ENCODE assay signal across 28 cellular contexts in the genomic region with DNA sequence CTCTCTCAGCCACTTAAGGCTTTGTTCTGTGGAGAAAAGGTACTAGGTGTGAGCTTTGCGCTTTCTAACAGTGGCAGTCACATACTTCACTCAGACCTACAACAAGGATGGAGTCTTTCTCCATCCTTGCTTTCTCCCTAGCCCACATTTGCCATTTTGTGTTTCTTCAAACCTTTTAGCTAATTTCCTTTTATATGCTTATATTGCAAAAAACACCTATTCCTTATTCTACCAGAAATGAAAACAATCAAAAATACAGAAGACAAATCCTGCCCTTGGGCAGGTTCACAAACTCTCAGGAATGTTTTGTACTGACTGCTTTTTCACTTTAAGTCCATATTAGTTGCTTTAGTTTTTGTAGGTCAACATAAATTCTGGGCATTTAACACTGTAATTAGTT.
"Had no signal": no experiment of that assay in that cellular context is flagged by ENCODE, and none has a peak within 500 bp of the region (broad histone marks: within the 10 kb centered on the region; RNA-seq: fewer than 3 reads in every experiment).

No MANE protein-coding gene starts in this region.

- DNase-seq: colonic mucosa; cortex of kidney; effector CD8-positive, alpha-beta T cell; effector memory CD8-positive, alpha-beta T cell; endodermal cell; erythroblast; esophagus squamous epithelium; foreskin fibroblast; foreskin melanocyte; gastrocnemius medialis; glutamatergic neuron; head of caudate nucleus; heart right ventricle; hippocampal formation; left cardiac atrium; left lung; left ventricle myocardium superior; lower lobe of right lung; mesenchymal stem cell; mucosa of descending colon; naive B cell had no signal

- H3K4me1 ChIP-seq: colonic mucosa, esophagus squamous epithelium, gastrocnemius medialis, heart right ventricle, left lung, lower lobe of right lung had no signal

- H3K36me3 ChIP-seq: colonic mucosa, esophagus squamous epithelium, gastrocnemius medialis, heart right ventricle, left lung, lower lobe of right lung had no signal

- H3K4me3 ChIP-seq: colonic mucosa, esophagus squamous epithelium, gastrocnemius medialis, heart right ventricle, left lung, lower lobe of right lung, mucosa of descending colon had no signal

- H3K27ac ChIP-seq: colonic mucosa, epithelial cell of prostate, esophagus squamous epithelium, gastrocnemius medialis, heart right ventricle, left lung, lower lobe of right lung had no signal

- H3K9me3 ChIP-seq: colonic mucosa, gastrocnemius medialis, lower lobe of right lung, mucosa of descending colon had no signal

- FAIRE-seq: endometrium, islet of Langerhans, keratinocyte had no signal

- H3K36me3 Mint-ChIP-seq: mesothelial cell of epicardium, naive B cell had no signal

- ATAC-seq: effector memory CD8-positive, alpha-beta T cell; esophagus mucosa; gastrocnemius medialis; heart right ventricle; left cardiac atrium; left lung; left ventricle myocardium superior; lower lobe of right lung; mucosa of descending colon had no signal

- H3K4me1 Mint-ChIP-seq: endodermal cell, mesothelial cell of epicardium, naive B cell had no signal

- H3K4me3 Mint-ChIP-seq: dendritic cell treated with granulocyte-macrophage colony-stimulating factor and Interleukin-4, amounts not matched to agents 40 ng/mL and 50 ng/mL, for 4 days; effector memory CD8-positive, alpha-beta T cell; endodermal cell; mesothelial cell of epicardium; naive B cell had no signal

- H3K27me3 ChIP-seq: colonic mucosa, esophagus squamous epithelium, gastrocnemius medialis, heart right ventricle, left lung had no signal

- H3K27me3 Mint-ChIP-seq: dendritic cell treated with granulocyte-macrophage colony-stimulating factor and Interleukin-4, amounts not matched to agents 40 ng/mL and 50 ng/mL, for 4 days; effector memory CD8-positive, alpha-beta T cell; naive B cell had no signal

- H3K27ac Mint-ChIP-seq: dendritic cell treated with granulocyte-macrophage colony-stimulating factor and Interleukin-4, amounts not matched to agents 40 ng/mL and 50 ng/mL, for 4 days; effector memory CD8-positive, alpha-beta T cell; endodermal cell; mesothelial cell of epicardium; naive B cell had no signal
